In the genomic region with DNA sequence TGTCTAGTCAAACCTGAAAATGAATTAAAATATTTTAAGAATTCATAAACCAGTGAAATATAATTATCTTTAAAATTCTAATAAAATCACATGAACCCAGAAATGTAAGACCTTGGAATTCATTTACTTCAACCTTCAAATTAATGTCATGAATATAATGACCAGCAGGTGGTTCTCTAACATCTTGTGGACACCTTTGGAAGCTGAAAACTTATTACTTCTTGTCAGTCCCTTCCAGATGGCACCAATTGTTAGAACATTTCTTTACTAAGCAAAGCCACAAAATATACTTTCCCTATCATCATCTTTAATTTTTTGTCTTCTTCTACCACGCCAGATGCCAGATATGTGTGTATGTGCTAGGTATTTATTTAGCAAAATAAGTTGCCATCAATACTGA, we compare ENCODE assay signal across 2 cellular contexts.
A peak's percentile ranks its signal among the peaks of the same experiment; 100 is the strongest.
TF ChIP-seq lines count a peak whose summit lies in the region.

No MANE protein-coding gene starts in this region.

TF ChIP-seq in HCT116, 20 proteins besides CTCF, POLR2A, EP300 and RAD21 (continued from another document):
- TF ChIP-seq EZH2phosphoT487 (IDR thresholded peaks at IDR 0.05; ENCODE audit: borderline replicate concordance), result no peak
- TF ChIP-seq POLR2AphosphoS5 (IDR thresholded peaks at IDR 0.05; ENCODE audit: low read depth, low read length), result no peak
- no peak for TF ChIP-seq YY1 (IDR thresholded peaks at IDR 0.05; ENCODE audit: extremely low read depth, insufficient replicate concordance, low read depth, low read length)
- TF ChIP-seq SRF (IDR thresholded peaks at IDR 0.05; ENCODE audit: low read depth), result no peak
- no peak for TF ChIP-seq JUND (IDR thresholded peaks at IDR 0.05)
- TF ChIP-seq ZNF274 (IDR thresholded peaks at IDR 0.05; ENCODE audit: low read depth, low read length), result no peak
- TF ChIP-seq SIN3A (IDR thresholded peaks at IDR 0.05; ENCODE audit: low read depth), result no peak
- TF ChIP-seq ZFX (IDR thresholded peaks at IDR 0.05), result no peak
- TF ChIP-seq EZH2 (IDR thresholded peaks at IDR 0.05), result no peak
- TF ChIP-seq, protein P1, sequence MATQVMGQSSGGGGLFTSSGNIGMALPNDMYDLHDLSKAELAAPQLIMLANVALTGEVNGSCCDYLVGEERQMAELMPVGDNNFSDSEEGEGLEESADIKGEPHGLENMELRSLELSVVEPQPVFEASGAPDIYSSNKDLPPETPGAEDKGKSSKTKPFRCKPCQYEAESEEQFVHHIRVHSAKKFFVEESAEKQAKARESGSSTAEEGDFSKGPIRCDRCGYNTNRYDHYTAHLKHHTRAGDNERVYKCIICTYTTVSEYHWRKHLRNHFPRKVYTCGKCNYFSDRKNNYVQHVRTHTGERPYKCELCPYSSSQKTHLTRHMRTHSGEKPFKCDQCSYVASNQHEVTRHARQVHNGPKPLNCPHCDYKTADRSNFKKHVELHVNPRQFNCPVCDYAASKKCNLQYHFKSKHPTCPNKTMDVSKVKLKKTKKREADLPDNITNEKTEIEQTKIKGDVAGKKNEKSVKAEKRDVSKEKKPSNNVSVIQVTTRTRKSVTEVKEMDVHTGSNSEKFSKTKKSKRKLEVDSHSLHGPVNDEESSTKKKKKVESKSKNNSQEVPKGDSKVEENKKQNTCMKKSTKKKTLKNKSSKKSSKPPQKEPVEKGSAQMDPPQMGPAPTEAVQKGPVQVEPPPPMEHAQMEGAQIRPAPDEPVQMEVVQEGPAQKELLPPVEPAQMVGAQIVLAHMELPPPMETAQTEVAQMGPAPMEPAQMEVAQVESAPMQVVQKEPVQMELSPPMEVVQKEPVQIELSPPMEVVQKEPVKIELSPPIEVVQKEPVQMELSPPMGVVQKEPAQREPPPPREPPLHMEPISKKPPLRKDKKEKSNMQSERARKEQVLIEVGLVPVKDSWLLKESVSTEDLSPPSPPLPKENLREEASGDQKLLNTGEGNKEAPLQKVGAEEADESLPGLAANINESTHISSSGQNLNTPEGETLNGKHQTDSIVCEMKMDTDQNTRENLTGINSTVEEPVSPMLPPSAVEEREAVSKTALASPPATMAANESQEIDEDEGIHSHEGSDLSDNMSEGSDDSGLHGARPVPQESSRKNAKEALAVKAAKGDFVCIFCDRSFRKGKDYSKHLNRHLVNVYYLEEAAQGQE (IDR thresholded peaks at IDR 0.05; ENCODE audit: low read depth), result no peak
- TF ChIP-seq, protein P2, sequence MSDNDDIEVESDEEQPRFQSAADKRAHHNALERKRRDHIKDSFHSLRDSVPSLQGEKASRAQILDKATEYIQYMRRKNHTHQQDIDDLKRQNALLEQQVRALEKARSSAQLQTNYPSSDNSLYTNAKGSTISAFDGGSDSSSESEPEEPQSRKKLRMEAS (IDR thresholded peaks at IDR 0.05), result no peak
- no peak for TF ChIP-seq ZBTB33 (IDR thresholded peaks at IDR 0.05; ENCODE audit: extremely low read depth, insufficient replicate concordance, low read length)
- TF ChIP-seq CEBPB (IDR thresholded peaks at IDR 0.05; ENCODE audit: low read depth), result no peak
- no peak for TF ChIP-seq FOSL1 (IDR thresholded peaks at IDR 0.05; ENCODE audit: low read depth)
- no peak for TF ChIP-seq SP1 (IDR thresholded peaks at IDR 0.05; ENCODE audit: low read depth)
- TF ChIP-seq EGR1 (IDR thresholded peaks at IDR 0.05; ENCODE audit: low read depth), result no peak

TF ChIP-seq in K562, 482 proteins besides CTCF, POLR2A, EP300 and RAD21:
- TF ChIP-seq DEAF1 (CRISPR knock-in tag; IDR thresholded peaks at IDR 0.05) (peak; percentile 53), SMC3 (conservative IDR thresholded peaks at IDR 0.05; ENCODE audit: insufficient read depth, low read depth, low read length) (peak; percentile 43; the same call in 1 of the 2 replicates), MYNN (IDR thresholded peaks at IDR 0.05) (no peak), MYNN (CRISPR knock-in tag; IDR thresholded peaks at IDR 0.05) (no peak), CBFA2T2 (conservative IDR thresholded peaks at IDR 0.05) (no peak), KAT7 (CRISPR knock-in tag; IDR thresholded peaks at IDR 0.05; ENCODE audit: borderline replicate concordance) (no peak), CCNT2 (IDR thresholded peaks at IDR 0.05; ENCODE audit: borderline replicate concordance, extremely low read depth, insufficient read length, low read depth, low read length) (no peak), ZNF764 (CRISPR knock-in tag; IDR thresholded peaks at IDR 0.05; ENCODE audit: low read depth) (no peak), PCBP2 (IDR thresholded peaks at IDR 0.05; ENCODE audit: low read depth, low read length, poor library complexity, severe bottlenecking) (no peak), BCOR (IDR thresholded peaks at IDR 0.05) (no peak)
- TF ChIP-seq, protein P3, sequence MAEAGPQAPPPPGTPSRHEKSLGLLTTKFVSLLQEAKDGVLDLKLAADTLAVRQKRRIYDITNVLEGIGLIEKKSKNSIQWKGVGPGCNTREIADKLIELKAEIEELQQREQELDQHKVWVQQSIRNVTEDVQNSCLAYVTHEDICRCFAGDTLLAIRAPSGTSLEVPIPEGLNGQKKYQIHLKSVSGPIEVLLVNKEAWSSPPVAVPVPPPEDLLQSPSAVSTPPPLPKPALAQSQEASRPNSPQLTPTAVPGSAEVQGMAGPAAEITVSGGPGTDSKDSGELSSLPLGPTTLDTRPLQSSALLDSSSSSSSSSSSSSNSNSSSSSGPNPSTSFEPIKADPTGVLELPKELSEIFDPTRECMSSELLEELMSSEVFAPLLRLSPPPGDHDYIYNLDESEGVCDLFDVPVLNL (CRISPR knock-in tag; IDR thresholded peaks at IDR 0.05; ENCODE audit: low read depth), result no peak
TF ChIP-seq in K562: peak in this region for 2.
